ENCODE assay signal across 8 cellular contexts in genomic region chr11:36508743-36509142, GRCh38. TPM values are rescaled to one million over a fixed set of nuclear protein-coding genes. Genes with fewer than 3 reads are reported as not detected.
DNase-seq lines count a peak whose midpoint lies in the region; ATAC-seq and TF ChIP-seq lines count a peak whose summit lies in the region.

No MANE protein-coding gene starts in this region.

- ATAC-seq in GM23338 = no peak
- no peak for ATAC-seq in GM19351 (IDR thresholded peaks at IDR 0.05; ENCODE audit: unreplicated experiment)

- no peaks in the 10 kb centered on the region for H3K4me1 ChIP-seq in GM23338 (ENCODE audit: insufficient read depth)
- H3K4me1 ChIP-seq in skeletal muscle satellite cell (ENCODE audit: control insufficient read depth, insufficient read depth, low read length) = peaks cover 13% of the 10 kb centered on the region

- no peaks in the 10 kb centered on the region for H3K9me2 ChIP-seq in GM23338 (ENCODE audit: insufficient read depth)

- peak overlapping the region; percentile 91 for H3K4me3 ChIP-seq in GM23338
- peak overlapping the region; percentile 86 to 89 for H3K4me3 ChIP-seq in foreskin fibroblast (ENCODE audit: low read depth in 1 of 2, low read length in 2 of 2)
- H3K4me3 ChIP-seq in skeletal muscle satellite cell (ENCODE audit: low read length) = peak overlapping the region; percentile 98

- H3K9me3 Mint-ChIP-seq in GM23338 = no peaks in the 10 kb centered on the region

- H3K4me2 ChIP-seq in GM23338 = peak overlapping the region; percentile 77
- peak overlapping the region; percentile 81 for H3K4me2 ChIP-seq in skeletal muscle satellite cell (ENCODE audit: low read length)

- H3K4me3 Mint-ChIP-seq in GM23338 = peak overlapping the region; percentile 93

- DNase-seq in GM23338 (ENCODE audit: low spot score) (no peak), foreskin fibroblast (peak in 1 of 2 donors; percentile 42), SW480 (ENCODE audit: low spot score) (no peak), EL (no peak)
- DNase-seq in central memory CD4-positive, alpha-beta T cell = no peak

- H3K27me3 ChIP-seq in GM23338 (ENCODE audit: insufficient read depth) = peaks cover 9% of the 10 kb centered on the region; the same call in 1 of the 2 replicates
- no peaks in the 10 kb centered on the region for H3K27me3 ChIP-seq in skeletal muscle satellite cell (ENCODE audit: control insufficient read depth, insufficient read depth, low read length)

- H3K79me2 ChIP-seq in GM23338 (replicated peaks; ENCODE audit: insufficient read depth) = peaks cover 16% of the 10 kb centered on the region

- H2AFZ ChIP-seq in GM23338 = no peak overlapping the region

- peaks cover 5% of the 10 kb centered on the region; the same call in 1 of the 2 replicates for H4K20me1 ChIP-seq in GM23338 (replicated peaks; ENCODE audit: insufficient read depth)

- no peak for TF ChIP-seq CTCF in GM23338 (conservative IDR thresholded peaks at IDR 0.05; ENCODE audit: low read depth in 2 of 2)
- TF ChIP-seq CTCF in VCaP (conservative IDR thresholded peaks at IDR 0.05) = no peak
- no peak for TF ChIP-seq CTCF in foreskin fibroblast (IDR thresholded peaks at IDR 0.05; ENCODE audit: low read depth, low read length)

- peak overlapping the region; percentile 92 for H3K9ac ChIP-seq in skeletal muscle satellite cell (ENCODE audit: low read depth, low read length)

- no peaks in the 10 kb centered on the region; the same call in 1 of the 2 replicates for H3F3A ChIP-seq in GM23338 (replicated peaks; ENCODE audit: low read depth)

- H3K36me3 ChIP-seq in GM23338 (ENCODE audit: insufficient read depth) (no peaks in the 10 kb centered on the region), skeletal muscle satellite cell (ENCODE audit: insufficient read depth, low read length) (no peaks in the 10 kb centered on the region)

- H3K36me3 Mint-ChIP-seq in GM23338 (ENCODE audit: low read depth) = no peaks in the 10 kb centered on the region

- H3K27me3 Mint-ChIP-seq in GM23338 (ENCODE audit: insufficient read depth, low read depth, poor library complexity) = peaks cover 9% of the 10 kb centered on the region

- H3K9me3 ChIP-seq in skeletal muscle satellite cell (replicated peaks; ENCODE audit: low read length) = no peaks in the 10 kb centered on the region

- H3K27ac ChIP-seq in GM23338 (ENCODE audit: low read depth) (no peak overlapping the region), VCaP (peak overlapping the region; percentile 77; the same call in 1 of the 2 replicates)

- peaks cover 10% of the 10 kb centered on the region; the same call in 2 of the 3 replicates for H3K4me1 Mint-ChIP-seq in GM23338

- H3K27ac Mint-ChIP-seq in GM23338 = no peak overlapping the region

TF ChIP-seq in GM23338, 12 proteins besides CTCF, POLR2A, EP300 and RAD21 (continues in another document):
- TF ChIP-seq STAT1 (IDR thresholded peaks at IDR 0.05; ENCODE audit: unreplicated experiment) (no peak), POLR2AphosphoS5 (IDR thresholded peaks at IDR 0.05; ENCODE audit: low read depth) (no peak), ZNF331 (CRISPR knock-in tag; IDR thresholded peaks at IDR 0.05; ENCODE audit: low read depth) (no peak), CREB1 (CRISPR knock-in tag; IDR thresholded peaks at IDR 0.05; ENCODE audit: low read depth) (no peak)
- TF ChIP-seq, protein P1, sequence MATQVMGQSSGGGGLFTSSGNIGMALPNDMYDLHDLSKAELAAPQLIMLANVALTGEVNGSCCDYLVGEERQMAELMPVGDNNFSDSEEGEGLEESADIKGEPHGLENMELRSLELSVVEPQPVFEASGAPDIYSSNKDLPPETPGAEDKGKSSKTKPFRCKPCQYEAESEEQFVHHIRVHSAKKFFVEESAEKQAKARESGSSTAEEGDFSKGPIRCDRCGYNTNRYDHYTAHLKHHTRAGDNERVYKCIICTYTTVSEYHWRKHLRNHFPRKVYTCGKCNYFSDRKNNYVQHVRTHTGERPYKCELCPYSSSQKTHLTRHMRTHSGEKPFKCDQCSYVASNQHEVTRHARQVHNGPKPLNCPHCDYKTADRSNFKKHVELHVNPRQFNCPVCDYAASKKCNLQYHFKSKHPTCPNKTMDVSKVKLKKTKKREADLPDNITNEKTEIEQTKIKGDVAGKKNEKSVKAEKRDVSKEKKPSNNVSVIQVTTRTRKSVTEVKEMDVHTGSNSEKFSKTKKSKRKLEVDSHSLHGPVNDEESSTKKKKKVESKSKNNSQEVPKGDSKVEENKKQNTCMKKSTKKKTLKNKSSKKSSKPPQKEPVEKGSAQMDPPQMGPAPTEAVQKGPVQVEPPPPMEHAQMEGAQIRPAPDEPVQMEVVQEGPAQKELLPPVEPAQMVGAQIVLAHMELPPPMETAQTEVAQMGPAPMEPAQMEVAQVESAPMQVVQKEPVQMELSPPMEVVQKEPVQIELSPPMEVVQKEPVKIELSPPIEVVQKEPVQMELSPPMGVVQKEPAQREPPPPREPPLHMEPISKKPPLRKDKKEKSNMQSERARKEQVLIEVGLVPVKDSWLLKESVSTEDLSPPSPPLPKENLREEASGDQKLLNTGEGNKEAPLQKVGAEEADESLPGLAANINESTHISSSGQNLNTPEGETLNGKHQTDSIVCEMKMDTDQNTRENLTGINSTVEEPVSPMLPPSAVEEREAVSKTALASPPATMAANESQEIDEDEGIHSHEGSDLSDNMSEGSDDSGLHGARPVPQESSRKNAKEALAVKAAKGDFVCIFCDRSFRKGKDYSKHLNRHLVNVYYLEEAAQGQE (IDR thresholded peaks at IDR 0.05; ENCODE audit: unreplicated experiment) = no peak
- TF ChIP-seq, protein P2, sequence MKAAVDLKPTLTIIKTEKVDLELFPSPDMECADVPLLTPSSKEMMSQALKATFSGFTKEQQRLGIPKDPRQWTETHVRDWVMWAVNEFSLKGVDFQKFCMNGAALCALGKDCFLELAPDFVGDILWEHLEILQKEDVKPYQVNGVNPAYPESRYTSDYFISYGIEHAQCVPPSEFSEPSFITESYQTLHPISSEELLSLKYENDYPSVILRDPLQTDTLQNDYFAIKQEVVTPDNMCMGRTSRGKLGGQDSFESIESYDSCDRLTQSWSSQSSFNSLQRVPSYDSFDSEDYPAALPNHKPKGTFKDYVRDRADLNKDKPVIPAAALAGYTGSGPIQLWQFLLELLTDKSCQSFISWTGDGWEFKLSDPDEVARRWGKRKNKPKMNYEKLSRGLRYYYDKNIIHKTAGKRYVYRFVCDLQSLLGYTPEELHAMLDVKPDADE (IDR thresholded peaks at IDR 0.05) = no peak

RNA-seq across cellular contexts. Expression of gene TRAF6, which starts 1.3 kb away (rescaled TPM):
- 6.4 and 10.5 TPM in 2 replicates for total RNA-seq in GM23338 (2014; rRNA removed; shearing (Covaris generic))
- 4.2 and 4.4 TPM in 2 replicates for polyA plus RNA-seq in GM23338 (2016; fragmentation: Nextera tagmentation; extraction: Ambion mirVana)
- total RNA-seq in skeletal muscle satellite cell (2012; rRNA removed) = 6.1 and 6.8 TPM in 2 replicates

RNA-seq across cellular contexts. Expression of gene RAG1, which starts 59.1 kb away (rescaled TPM):
- 1.1 and 1.4 TPM in 2 replicates for total RNA-seq in GM23338 (2014; rRNA removed; shearing (Covaris generic))
- 0.26 and 0.89 TPM in 2 replicates for polyA plus RNA-seq in GM23338 (2016; fragmentation: Nextera tagmentation; extraction: Ambion mirVana)
- 0.22 and 0.25 TPM in 2 replicates for total RNA-seq in skeletal muscle satellite cell (2012; rRNA removed)
